ENCODE assay signal across 1 cellular context in genomic region chr2:136015688-136016087, GRCh38.
A peak's percentile ranks its signal among the peaks of the same experiment; 100 is the strongest.
TF ChIP-seq lines count a peak whose summit lies in the region.

No MANE protein-coding gene starts in this region.

TF ChIP-seq in GM12878, 131 proteins besides CTCF, POLR2A, EP300 and RAD21 (continued from another document):
- TF ChIP-seq SKIL (IDR thresholded peaks at IDR 0.05; ENCODE audit: low read depth, poor library complexity, severe bottlenecking) = peak; percentile 56
- TF ChIP-seq GATAD2B (conservative IDR thresholded peaks at IDR 0.05; ENCODE audit: low read depth) = 0 out of 2 replicates have a peak, but pooled peaks have one; percentile 30
- TF ChIP-seq MEF2B (IDR thresholded peaks at IDR 0.05; ENCODE audit: partially characterized antibody, poor library complexity, severe bottlenecking) = peak; percentile 90
- peak; percentile 62 for TF ChIP-seq MTA2 (IDR thresholded peaks at IDR 0.05; ENCODE audit: low read depth)
- no peak for TF ChIP-seq PML (IDR thresholded peaks at IDR 0.05; ENCODE audit: low read length)
- no peak for TF ChIP-seq PKNOX1 (IDR thresholded peaks at IDR 0.05)
- peak; percentile 30; the same call in 1 of the 2 replicates for TF ChIP-seq IKZF1 (conservative IDR thresholded peaks at IDR 0.05)
- peak; percentile 14; the same call in 1 of the 2 replicates for TF ChIP-seq RUNX3 (IDR thresholded peaks at IDR 0.05; ENCODE audit: low read length)
- TF ChIP-seq SP1 (IDR thresholded peaks at IDR 0.05; ENCODE audit: low read depth, low read length) = no peak
